Comparison of ENCODE assay signal across 31 cellular contexts in the genomic region with DNA sequence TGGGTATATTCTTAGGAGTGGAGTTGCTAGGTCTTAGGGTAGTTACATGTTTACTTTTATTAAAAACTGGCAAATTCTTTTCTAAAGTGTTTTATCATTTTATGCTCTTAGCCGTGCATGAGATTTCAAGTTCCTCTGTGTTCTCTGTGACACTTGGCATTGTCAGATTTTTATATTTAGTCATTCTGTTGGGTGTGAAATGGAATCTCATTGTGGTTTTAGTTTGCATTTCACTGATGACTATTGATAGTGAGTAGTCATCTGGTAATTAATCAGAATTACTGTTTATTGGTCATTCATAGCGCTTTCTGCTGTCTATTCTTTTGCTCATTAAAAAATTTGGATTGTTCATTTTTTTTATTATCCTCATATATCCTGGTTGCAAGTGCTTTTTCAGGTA. TPM values are rescaled to one million over a fixed set of nuclear protein-coding genes. Genes with fewer than 3 reads are reported as not detected.
"Had no signal": no experiment of that assay in that cellular context is flagged by ENCODE, and none has a peak within 500 bp of the region (broad histone marks: within the 10 kb centered on the region; RNA-seq: fewer than 3 reads in every experiment).

No MANE protein-coding gene starts in this region.

- H3K27me3 Mint-ChIP-seq: activated naive CD8-positive, alpha-beta T cell treated with anti-CD3 and anti-CD28 coated beads, Interleukin-2, amount 10 ng/mL, durations not matched to agents 7 days and 5 days; dendritic cell treated with granulocyte-macrophage colony-stimulating factor and Interleukin-4, amounts not matched to agents 40 ng/mL and 50 ng/mL, for 4 days; stimulated activated naive CD8-positive, alpha-beta T cell treated with anti-CD3 and anti-CD28 coated beads, Interleukin-15, Interleukin-2, amounts not matched to agents 100 ng/mL and 50 ng/mL, for 24 hours had no signal

- H3K4me3 Mint-ChIP-seq: activated naive CD8-positive, alpha-beta T cell treated with anti-CD3 and anti-CD28 coated beads, Interleukin-2, amount 10 ng/mL, durations not matched to agents 7 days and 5 days; dendritic cell treated with granulocyte-macrophage colony-stimulating factor and Interleukin-4, amounts not matched to agents 40 ng/mL and 50 ng/mL, for 4 days; nephron; stimulated activated naive CD8-positive, alpha-beta T cell treated with anti-CD3 and anti-CD28 coated beads, Interleukin-15, Interleukin-2, amounts not matched to agents 100 ng/mL and 50 ng/mL, for 24 hours; WTC11 had no signal

- H3K4me1 Mint-ChIP-seq: nephron, WTC11 had no signal

- H2AFZ ChIP-seq: hepatocyte had no signal

- H3K27ac ChIP-seq: brain microvascular endothelial cell, gastroesophageal sphincter, hepatocyte, left ventricle myocardium inferior, spleen, upper lobe of left lung, vagina had no signal

- FAIRE-seq: astrocyte, endometrium had no signal

- DNase-seq: activated CD4-positive, alpha-beta T cell treated with anti-CD3 and anti-CD28 coated beads for 4 hours; activated CD4-positive, alpha-beta T cell treated with anti-CD3 and anti-CD28 coated beads, Interleukin-2, amount 50 U/mL, for 48 hours; activated CD8-positive, alpha-beta memory T cell treated with anti-CD3 and anti-CD28 coated beads for 24 hours; activated gamma-delta T cell treated with Interleukin-2 at 50 U/mL for 16 hours; activated naive CD8-positive, alpha-beta T cell treated with anti-CD3 and anti-CD28 coated beads, Interleukin-2, amount 10 ng/mL, durations not matched to agents 7 days and 5 days; amniotic stem cell; brain microvascular endothelial cell; central memory CD4-positive, alpha-beta T cell; islet precursor cell; left ventricle myocardium inferior; posterior cingulate gyrus; right cardiac atrium; spleen; substantia nigra; T-helper 2 cell; upper lobe of left lung had no signal

- H3K4me1 ChIP-seq: gastroesophageal sphincter, spleen, upper lobe of left lung, vagina had no signal

- H3K27me3 ChIP-seq: brain microvascular endothelial cell, gastroesophageal sphincter, hepatocyte, spleen, upper lobe of left lung had no signal

- H3K4me2 ChIP-seq: hepatocyte had no signal

- H3K9me3 Mint-ChIP-seq: dendritic cell treated with granulocyte-macrophage colony-stimulating factor and Interleukin-4, amounts not matched to agents 40 ng/mL and 50 ng/mL, for 4 days had no signal

- H3K4me3 ChIP-seq: gastroesophageal sphincter, hepatocyte, left ventricle myocardium inferior, lung, spleen, upper lobe of left lung, vagina had no signal

- ATAC-seq: gastroesophageal sphincter, right cardiac atrium, WTC11 had no signal

- H3K27ac Mint-ChIP-seq: activated naive CD8-positive, alpha-beta T cell treated with anti-CD3 and anti-CD28 coated beads, Interleukin-2, amount 10 ng/mL, durations not matched to agents 7 days and 5 days; dendritic cell treated with granulocyte-macrophage colony-stimulating factor and Interleukin-4, amounts not matched to agents 40 ng/mL and 50 ng/mL, for 4 days; nephron; stimulated activated naive CD8-positive, alpha-beta T cell treated with anti-CD3 and anti-CD28 coated beads, Interleukin-15, Interleukin-2, amounts not matched to agents 100 ng/mL and 50 ng/mL, for 24 hours; WTC11 had no signal

- H3K9me3 ChIP-seq: gastroesophageal sphincter, upper lobe of left lung, vagina had no signal

RNA-seq across cellular contexts. Expression of a gene that starts 39.0 kb away (rescaled TPM):
- total RNA-seq: activated naive CD8-positive, alpha-beta T cell treated with anti-CD3 and anti-CD28 coated beads, Interleukin-2, amount 10 ng/mL, durations not matched to agents 7 days and 5 days; astrocyte; epithelial cell of proximal tubule; fibroblast of villous mesenchyme; gastroesophageal sphincter; hepatocyte; left ventricle myocardium inferior; mesenteric fat pad; mucosa of gallbladder; osteoblast; right cardiac atrium; spleen; vagina; WTC11 had no signal
- polyA plus RNA-seq: hepatocyte, right cardiac atrium, spleen had no signal
